8 cellular contexts compared by ENCODE assay signal in genomic region chr15:84878504-84878903, GRCh38. TPM values are rescaled to one million over a fixed set of nuclear protein-coding genes. Genes with fewer than 3 reads are reported as not detected.
A peak's percentile ranks its signal among the peaks of the same experiment; 100 is the strongest.
DNase-seq lines count a peak whose midpoint lies in the region; ATAC-seq, FAIRE-seq and TF ChIP-seq lines count a peak whose summit lies in the region.

No MANE protein-coding gene starts in this region.

- H3K23me2 ChIP-seq in H1 (ENCODE audit: low read depth, low read length), result no peaks in the 10 kb centered on the region

- H3K4me3 ChIP-seq in H1 (ENCODE audit: extremely low read depth in 1 of 4, insufficient read depth in 2 of 4, low read depth in 3 of 4, low read length in 4 of 4), result no peak overlapping the region

- H3K79me1 ChIP-seq in H1 (ENCODE audit: low read depth, low read length), result no peaks in the 10 kb centered on the region

- POLR2A ChIA-PET in H1 (lab: Charles Lee; ENCODE audit: partially characterized antibody), result interaction anchor here (0.6 to 1.8 kb wide), 4 partner anchors 9 to 44 kb away, joined by 3 to 6 read pairs (median 3); no protein-coding TSS in a partner anchor

- no peak for TF ChIP-seq EP300 in H1 (IDR thresholded peaks at IDR 0.05; ENCODE audit: borderline replicate concordance in 1 of 2, low read depth in 2 of 2, low read length in 2 of 2)

- H4K91ac ChIP-seq in H1 (replicated peaks; ENCODE audit: insufficient read length, low read length), result no peak overlapping the region

- no peak overlapping the region for H4K5ac ChIP-seq in H1 (ENCODE audit: insufficient read length, low read depth, low read length)

- H4K8ac ChIP-seq in H1 (ENCODE audit: extremely low read depth, insufficient read depth, low read length), result no peak overlapping the region

- no peaks in the 10 kb centered on the region for H4K20me1 ChIP-seq in H1 (replicated peaks in 1 of 2; ENCODE audit: control insufficient read depth in 1 of 2, insufficient read depth in 2 of 2, low read length in 2 of 2)

- no peak for FAIRE-seq in H1 (lab: Jason Lieb, UNC)

- H3K79me2 ChIP-seq in H1 (ENCODE audit: control insufficient read depth in 1 of 2, insufficient read depth in 2 of 2, low read length in 2 of 2), result no peaks in the 10 kb centered on the region

- no peak overlapping the region for H2BK15ac ChIP-seq in H1 (ENCODE audit: low read length)

- no peaks in the 10 kb centered on the region for H3K9me3 ChIP-seq in H1 (ENCODE audit: insufficient read depth in 2 of 2, low read depth in 1 of 2, low read length in 1 of 2)

- no peak for ATAC-seq in GM21360 (IDR thresholded peaks at IDR 0.05; ENCODE audit: unreplicated experiment)

- peak overlapping the region; percentile 28; the same call in 1 of the 2 replicates for H2AFZ ChIP-seq in H1 (ENCODE audit: low read length)

- peaks cover 0 to 4% (median 0%) of the 10 kb centered on the region in 4 experiments; a peak in 1 of 7 replicates for H3K4me1 ChIP-seq in H1 (replicated peaks in 1 of 4; ENCODE audit: control insufficient read depth in 3 of 4, insufficient read depth in 4 of 4, low read length in 3 of 4)

- no peak overlapping the region for H2BK20ac ChIP-seq in H1 (ENCODE audit: low read length)

- H3K9ac ChIP-seq in H1 (replicated peaks in 1 of 4; ENCODE audit: extremely low read depth in 1 of 4, low read depth in 3 of 4, low read length in 3 of 4), result no peak overlapping the region

- H3K14ac ChIP-seq in H1 (ENCODE audit: insufficient read length), result no peak overlapping the region

- H3K56ac ChIP-seq in H1 (replicated peaks; ENCODE audit: insufficient read length, low read depth, low read length), result no peak overlapping the region

- no peak overlapping the region for H2BK5ac ChIP-seq in H1 (ENCODE audit: low read depth, low read length)

- no peak overlapping the region for H3K4me2 ChIP-seq in H1 (ENCODE audit: insufficient read depth in 1 of 2, low read depth in 2 of 2, low read length in 2 of 2)

- 63% methylated on average over 4 of the region's 4 CpGs; no CpG with 5 or more reads in 1 of the 2 experiments for WGBS in H1 (ENCODE audit: extremely low coverage in 1 of 2, insufficient coverage in 1 of 2, insufficient read length in 1 of 2, insufficient replicate concordance in 2 of 2, low coverage in 1 of 2, low lambda C conversion rate in 2 of 2, missing lambda C conversion rate in 1 of 2), 2 experiments

- H3K27me3 ChIP-seq in H1 (replicated peaks in 1 of 4; ENCODE audit: control insufficient read depth in 3 of 4, extremely low read depth in 1 of 4, insufficient read depth in 3 of 4, low read length in 3 of 4), result no peaks in the 10 kb centered on the region

- H3K27ac ChIP-seq in H1 (ENCODE audit: low read depth, low read length), result no peak overlapping the region

- peak; percentile 87 to 88 for TF ChIP-seq RAD21 in H1 (IDR thresholded peaks at IDR 0.05 in 1 of 2, conservative IDR thresholded peaks at IDR 0.05 in 1 of 2; ENCODE audit: low read depth in 2 of 2, low read length in 2 of 2)

- H3K23ac ChIP-seq in H1 (ENCODE audit: insufficient read length), result no peak overlapping the region

- peak; percentile 16 for DNase-seq in NCI-H2107 treated with DMSO at 0.1 percent for 48 hours (lab: John Stamatoyannopoulos, UW; ENCODE audit: unreplicated experiment)
- DNase-seq in NCI-H2107 (lab: John Stamatoyannopoulos, UW), result no peak
- peak; percentile 1 for DNase-seq in NCI-H2227 treated with DMSO at 0.1 percent for 48 hours (lab: John Stamatoyannopoulos, UW)
- peak; percentile 74 to 79 for DNase-seq in activated CD4-positive, alpha-beta T cell treated with anti-CD3 and anti-CD28 coated beads, Interleukin-2, amount 50 U/mL, for 48 hours
- DNase-seq in H1 (ENCODE audit: low read depth in 1 of 2, low spot score in 2 of 2), result peak; percentile 21 to 77
- DNase-seq in middle frontal gyrus (ENCODE audit: extremely low spot score, low spot score), result peak; percentile 3
- DNase-seq in stimulated activated CD8-positive, alpha-beta memory T cell treated with anti-CD3 and anti-CD28 coated beads, Interleukin-4, amount 100 ng/mL, for 1 hour (ENCODE audit: low read depth in 2 of 2, low spot score in 1 of 2), result peak; percentile 15 to 29

- TF ChIP-seq CTCF in H1 (IDR thresholded peaks at IDR 0.05; ENCODE audit: control extremely low read depth in 1 of 3, insufficient read depth in 1 of 3, low read depth in 1 of 3, low read length in 3 of 3), result peak; percentile 79 to 89 (median 87)

- TF ChIP-seq POLR2A in H1 (IDR thresholded peaks at IDR 0.05; ENCODE audit: control extremely low read depth in 1 of 2, low read depth in 2 of 2, low read length in 2 of 2), result no peak

- H3K18ac ChIP-seq in H1 (ENCODE audit: extremely low read depth, low read length), result no peak overlapping the region; the same call in 1 of the 2 replicates

- H3K4ac ChIP-seq in H1 (replicated peaks; ENCODE audit: insufficient read length, low read depth, low read length), result no peak overlapping the region

- no peak overlapping the region for H2BK120ac ChIP-seq in H1 (replicated peaks; ENCODE audit: low read depth, low read length)

- H2AK5ac ChIP-seq in H1 (ENCODE audit: low read depth, low read length), result no peak overlapping the region

- H3K36me3 ChIP-seq in H1 (ENCODE audit: control insufficient read depth in 2 of 4, insufficient read depth in 4 of 4, low read length in 3 of 4), result no peaks in the 10 kb centered on the region

- no peak overlapping the region for H2BK12ac ChIP-seq in H1 (ENCODE audit: low read depth, low read length)

- CTCF ChIA-PET in H1 (lab: Charles Lee; ENCODE audit: partially characterized antibody), result interaction anchor here (0.6 to 4.6 kb wide), 35 partner anchors 8 to 307 kb away, joined by 3 to 74 read pairs (median 4); no protein-coding TSS in a partner anchor

TF ChIP-seq in H1, 55 proteins besides CTCF, POLR2A, EP300 and RAD21:
- TF ChIP-seq YY1 (IDR thresholded peaks at IDR 0.05; ENCODE audit: low read depth, low read length) (0 out of 2 replicates have a peak, but pooled peaks have one; percentile 19), SRF (IDR thresholded peaks at IDR 0.05; ENCODE audit: low read depth, low read length) (no peak)
TF ChIP-seq in H1: peak in this region for 1.

RNA-seq across cellular contexts. Expression of gene SLC28A1, which starts 6.0 kb away (rescaled TPM):
- total RNA-seq in H1 (2021; fragmentation: NEBNext Ultra II Directional; extraction: Animal tissue kit (Norgen Biotek cat#: 25700)), result not detected in 2 replicates
- 0.03 and 0.09 TPM in 2 replicates for polyA plus RNA-seq in H1 (2011; rRNA removed)
- polyA plus RNA-seq in H1 (2011; cell fraction: cytosol; rRNA removed), result 0.05 TPM
- 0.23 TPM for polyA plus RNA-seq in H1 (2011; cell fraction: nucleus; rRNA removed)
- polyA plus RNA-seq in H1 (2012, experiment 1 of 2), result 0.07 to 0.11 TPM in 2 of 4 replicates, not detected in the others
- not detected for polyA plus RNA-seq in H1 (2012, experiment 2 of 2)
- polyA plus RNA-seq in H1 (2013, experiment 1 of 2), result not detected
- not detected for polyA plus RNA-seq in H1 (2013, experiment 2 of 2)
- 0.10 TPM in 1 of 2 replicates, not detected in the other for polyA minus RNA-seq in H1 (2011; rRNA and poly(A)+ RNA removed)
- polyA minus RNA-seq in H1 (2011; cell fraction: cytosol; rRNA and poly(A)+ RNA removed), result not detected
- 0.20 TPM for polyA minus RNA-seq in H1 (2011; cell fraction: nucleus; rRNA and poly(A)+ RNA removed)
